ENCODE assay signal across 2 cellular contexts in the genomic region with DNA sequence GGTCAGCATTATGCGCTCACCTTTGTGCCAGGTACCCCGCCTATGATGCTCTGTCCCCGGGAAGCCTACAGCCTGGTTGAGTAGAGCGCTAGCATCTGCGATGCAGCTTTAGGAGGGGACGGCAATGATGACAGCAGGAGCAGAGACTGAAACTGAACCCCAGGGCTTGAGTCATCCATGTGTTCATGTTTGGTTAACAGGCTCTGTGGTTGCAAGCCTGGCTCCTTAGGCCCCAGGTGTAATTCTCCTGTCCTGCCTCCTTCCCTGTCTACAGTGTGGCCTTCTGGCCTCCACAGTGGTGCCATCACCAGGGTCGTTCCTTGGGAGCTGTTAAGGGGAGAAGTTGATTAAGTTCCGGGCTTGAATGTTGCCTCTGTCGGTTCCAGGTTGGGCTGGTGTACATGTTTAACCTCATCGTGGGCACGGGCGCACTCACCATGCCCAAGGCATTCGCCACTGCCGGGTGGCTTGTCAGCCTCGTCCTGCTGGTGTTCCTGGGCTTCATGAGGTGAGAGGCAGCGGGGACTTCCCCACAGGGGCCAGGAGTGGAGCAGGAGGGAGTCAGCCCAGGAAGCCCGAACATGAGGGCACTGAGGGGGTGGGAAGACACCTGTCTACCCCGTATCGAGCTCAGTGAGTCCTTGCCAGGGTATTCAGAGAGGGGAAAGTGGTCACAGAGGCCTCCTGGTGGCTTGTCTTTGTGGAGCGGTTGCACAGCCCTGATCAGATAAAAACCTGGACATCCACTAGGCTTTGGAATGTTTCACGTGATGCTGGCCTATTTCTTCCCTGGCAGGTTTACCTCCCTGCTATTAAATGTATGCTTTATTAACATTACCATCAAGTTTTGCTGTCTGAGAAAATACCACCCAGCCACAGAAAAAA.
TF ChIP-seq lines count a peak whose summit lies in the region.

No MANE protein-coding gene starts in this region.

TF ChIP-seq in SK-N-SH, 30 proteins besides CTCF, POLR2A, EP300 and RAD21:
- peak; percentile 19 for TF ChIP-seq SMC3 (IDR thresholded peaks at IDR 0.05; ENCODE audit: low read depth, low read length)
- no peak for TF ChIP-seq RXRA (IDR thresholded peaks at IDR 0.05; ENCODE audit: borderline replicate concordance, low read depth)

TF ChIP-seq in GM12878, 131 proteins besides CTCF, POLR2A, EP300 and RAD21:
- TF ChIP-seq IRF4 (IDR thresholded peaks at IDR 0.05; ENCODE audit: low read depth, low read length) (no peak), STAT3 (IDR thresholded peaks at IDR 0.05; ENCODE audit: low read depth, low read length) (no peak), CREM (IDR thresholded peaks at IDR 0.05; ENCODE audit: low read depth) (no peak), ZSCAN29 (IDR thresholded peaks at IDR 0.05) (no peak), KAT2A (conservative IDR thresholded peaks at IDR 0.05; ENCODE audit: control insufficient read depth, low read depth, low read length) (no peak), RUNX3 (IDR thresholded peaks at IDR 0.05; ENCODE audit: low read length) (no peak), HSF1 (IDR thresholded peaks at IDR 0.05; ENCODE audit: low read depth, low read length) (no peak), ZNF384 (IDR thresholded peaks at IDR 0.05; ENCODE audit: borderline replicate concordance, low read depth, low read length) (no peak), SP1 (IDR thresholded peaks at IDR 0.05; ENCODE audit: low read depth, low read length) (no peak), PKNOX1 (IDR thresholded peaks at IDR 0.05) (no peak), MTA2 (IDR thresholded peaks at IDR 0.05; ENCODE audit: low read depth) (no peak), BRCA1 (IDR thresholded peaks at IDR 0.05; ENCODE audit: low read depth, low read length) (no peak), NFXL1 (IDR thresholded peaks at IDR 0.05; ENCODE audit: borderline replicate concordance) (no peak), RELB (IDR thresholded peaks at IDR 0.05; ENCODE audit: low read depth) (no peak), SUZ12 (IDR thresholded peaks at IDR 0.05; ENCODE audit: unreplicated experiment) (no peak), WRNIP1 (IDR thresholded peaks at IDR 0.05; ENCODE audit: borderline replicate concordance, low read depth, low read length) (no peak)
- TF ChIP-seq, protein P1, sequence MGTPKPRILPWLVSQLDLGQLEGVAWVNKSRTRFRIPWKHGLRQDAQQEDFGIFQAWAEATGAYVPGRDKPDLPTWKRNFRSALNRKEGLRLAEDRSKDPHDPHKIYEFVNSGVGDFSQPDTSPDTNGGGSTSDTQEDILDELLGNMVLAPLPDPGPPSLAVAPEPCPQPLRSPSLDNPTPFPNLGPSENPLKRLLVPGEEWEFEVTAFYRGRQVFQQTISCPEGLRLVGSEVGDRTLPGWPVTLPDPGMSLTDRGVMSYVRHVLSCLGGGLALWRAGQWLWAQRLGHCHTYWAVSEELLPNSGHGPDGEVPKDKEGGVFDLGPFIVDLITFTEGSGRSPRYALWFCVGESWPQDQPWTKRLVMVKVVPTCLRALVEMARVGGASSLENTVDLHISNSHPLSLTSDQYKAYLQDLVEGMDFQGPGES (IDR thresholded peaks at IDR 0.05): no peak
- TF ChIP-seq, protein P2, sequence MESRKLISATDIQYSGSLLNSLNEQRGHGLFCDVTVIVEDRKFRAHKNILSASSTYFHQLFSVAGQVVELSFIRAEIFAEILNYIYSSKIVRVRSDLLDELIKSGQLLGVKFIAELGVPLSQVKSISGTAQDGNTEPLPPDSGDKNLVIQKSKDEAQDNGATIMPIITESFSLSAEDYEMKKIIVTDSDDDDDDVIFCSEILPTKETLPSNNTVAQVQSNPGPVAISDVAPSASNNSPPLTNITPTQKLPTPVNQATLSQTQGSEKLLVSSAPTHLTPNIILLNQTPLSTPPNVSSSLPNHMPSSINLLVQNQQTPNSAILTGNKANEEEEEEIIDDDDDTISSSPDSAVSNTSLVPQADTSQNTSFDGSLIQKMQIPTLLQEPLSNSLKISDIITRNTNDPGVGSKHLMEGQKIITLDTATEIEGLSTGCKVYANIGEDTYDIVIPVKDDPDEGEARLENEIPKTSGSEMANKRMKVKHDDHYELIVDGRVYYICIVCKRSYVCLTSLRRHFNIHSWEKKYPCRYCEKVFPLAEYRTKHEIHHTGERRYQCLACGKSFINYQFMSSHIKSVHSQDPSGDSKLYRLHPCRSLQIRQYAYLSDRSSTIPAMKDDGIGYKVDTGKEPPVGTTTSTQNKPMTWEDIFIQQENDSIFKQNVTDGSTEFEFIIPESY (IDR thresholded peaks at IDR 0.05): no peak
- TF ChIP-seq, protein P3, sequence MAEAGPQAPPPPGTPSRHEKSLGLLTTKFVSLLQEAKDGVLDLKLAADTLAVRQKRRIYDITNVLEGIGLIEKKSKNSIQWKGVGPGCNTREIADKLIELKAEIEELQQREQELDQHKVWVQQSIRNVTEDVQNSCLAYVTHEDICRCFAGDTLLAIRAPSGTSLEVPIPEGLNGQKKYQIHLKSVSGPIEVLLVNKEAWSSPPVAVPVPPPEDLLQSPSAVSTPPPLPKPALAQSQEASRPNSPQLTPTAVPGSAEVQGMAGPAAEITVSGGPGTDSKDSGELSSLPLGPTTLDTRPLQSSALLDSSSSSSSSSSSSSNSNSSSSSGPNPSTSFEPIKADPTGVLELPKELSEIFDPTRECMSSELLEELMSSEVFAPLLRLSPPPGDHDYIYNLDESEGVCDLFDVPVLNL (IDR thresholded peaks at IDR 0.05; ENCODE audit: low read depth, low read length): no peak
